30 cellular contexts compared by ENCODE assay signal in genomic region chr21:44989943-44990780, GRCh38. TPM values are rescaled to one million over a fixed set of nuclear protein-coding genes. Genes with fewer than 3 reads are reported as not detected.
DNase-seq lines count a peak whose midpoint lies in the region; ATAC-seq, FAIRE-seq and TF ChIP-seq lines count a peak whose summit lies in the region.
"Had no signal": no experiment of that assay in that cellular context is flagged by ENCODE, and none has a peak within 500 bp of the region (broad histone marks: within the 10 kb centered on the region; RNA-seq: fewer than 3 reads in every experiment).

No MANE protein-coding gene starts in this region.

- DNase-seq in SK-N-MC (ENCODE audit: low read depth, low spot score) (no peak), esophagus squamous epithelium (lab: John Stamatoyannopoulos, UW) (no peak), HepG2 (ENCODE audit: low spot score) (no peak), foreskin melanocyte (no peak)
- DNase-seq: activated CD4-positive, alpha-beta T cell treated with anti-CD3 and anti-CD28 coated beads for 1 hour; activated CD8-positive, alpha-beta memory T cell treated with anti-CD3 and anti-CD28 coated beads for 24 hours; activated T-cell treated with anti-CD3 and anti-CD28 coated beads, Interleukin-2, amount 50 U/mL, for 72 hours; body of pancreas; CD4-positive, alpha-beta memory T cell; colonic mucosa; DMS153; GF-D8; mesenchymal stem cell; natural killer cell; NCI-H1105 treated with DMSO at 0.1 percent for 48 hours; NCI-H2081; NCI-H446 treated with DMSO at 0.1 percent for 48 hours; NK-92 treated with Interleukin-12 subunit alpha and Interleukin-12 subunit beta, amount 100 ng/mL, for 24 hours; Peyer's patch; stimulated activated naive CD4-positive, alpha-beta T cell had no signal

- in situ Hi-C loops in HepG2 (cut with HindIII; ENCODE audit: extremely low pct_ligation_motif_present, low pct_unique_long_range_greater_than_20kb), result no loop called here

- H3K27ac ChIP-seq in SK-N-MC, result peak overlapping the region; percentile 60; the same call in 1 of the 2 replicates
- H3K27ac ChIP-seq in esophagus squamous epithelium, result peak overlapping the region in 3 of 4 donors; percentile 53 to 75 (median 58)
- H3K27ac ChIP-seq in HepG2 (ENCODE audit: extremely low read length, insufficient read depth, low read length), result no peak overlapping the region
- peak overlapping the region; percentile 84 for H3K27ac ChIP-seq in stomach smooth muscle (ENCODE audit: low read length)
- H3K27ac ChIP-seq: body of pancreas, colonic mucosa, pancreas, tibial nerve had no signal

- no peak for TF ChIP-seq RAD21 in HepG2 (CRISPR knock-in tag; IDR thresholded peaks at IDR 0.05)

- H4K20me1 ChIP-seq in HepG2 (ENCODE audit: insufficient read depth, low read length), result no peaks in the 10 kb centered on the region

- POLR2A ChIA-PET in HepG2 (lab: Yijun Ruan, JAX), result interaction anchor here (1.2 to 2.3 kb wide), 3 partner anchors 8 to 23 kb away, joined by 3 to 10 read pairs (median 4); no protein-coding TSS in a partner anchor

- 71 to 86% methylated on average over 12 to 37 of the region's 53 CpGs for WGBS in esophagus squamous epithelium, 2 donors
- WGBS in HepG2 (ENCODE audit: low lambda C conversion rate), result 70% methylated on average over 37 of the region's 53 CpGs

- no peak overlapping the region for H3K9ac ChIP-seq in SK-N-MC (ENCODE audit: insufficient read length)
- no peak overlapping the region for H3K9ac ChIP-seq in HepG2 (ENCODE audit: insufficient read depth, low read depth, low read length)
- H3K9ac ChIP-seq in stomach smooth muscle (ENCODE audit: low read length in 2 of 2), result peak overlapping the region in 1 of 2 donors; percentile 53

- no peak for FAIRE-seq in HepG2 (lab: Jason Lieb, UNC)
- FAIRE-seq: endometrium, GM19239, pancreas had no signal

- no peaks in the 10 kb centered on the region for H3K79me2 ChIP-seq in HepG2 (ENCODE audit: insufficient read depth, low read length)

- CTCF ChIA-PET in HepG2 (lab: Yijun Ruan, JAX; ENCODE audit: low intra/inter-chr PET ratio, low total read pairs), result no interaction called here

- H3K27me3 ChIP-seq in esophagus squamous epithelium (peaks cover 0 to 4% (median 0%) of the 10 kb centered on the region in 4 donors), HepG2 (ENCODE audit: control insufficient read depth in 1 of 2, insufficient read depth in 2 of 2, low read length in 2 of 2) (peaks cover 14 to 77% of the 10 kb centered on the region in 2 experiments), stomach smooth muscle (ENCODE audit: control insufficient read depth in 1 of 2, insufficient read depth in 2 of 2, low read length in 2 of 2) (no peaks in the 10 kb centered on the region)
- H3K27me3 ChIP-seq: body of pancreas, colonic mucosa, pancreas, Peyer's patch, tibial nerve had no signal

- TF ChIP-seq CTCF in esophagus squamous epithelium (IDR thresholded peaks at IDR 0.05), result no peak
- TF ChIP-seq CTCF in HepG2 (CRISPR knock-in tag; IDR thresholded peaks at IDR 0.05), result no peak

- H3K4me1 ChIP-seq in esophagus squamous epithelium, result peaks cover 6 to 46% (median 21%) of the 10 kb centered on the region in 3 donors
- peaks cover 70% of the 10 kb centered on the region for H3K4me1 ChIP-seq in HepG2 (ENCODE audit: insufficient read depth, low read length)
- H3K4me1 ChIP-seq in stomach smooth muscle (ENCODE audit: control insufficient read depth, insufficient read depth, low read length), result peaks cover 93% of the 10 kb centered on the region
- H3K4me1 ChIP-seq: body of pancreas, colonic mucosa, pancreas had no signal

- ATAC-seq in HepG2 (no peak), GM21619 (IDR thresholded peaks at IDR 0.05; ENCODE audit: unreplicated experiment) (no peak), HG02970 (IDR thresholded peaks at IDR 0.05; ENCODE audit: low FRiP score, unreplicated experiment) (no peak), GM19397 (IDR thresholded peaks at IDR 0.05; ENCODE audit: unreplicated experiment) (no peak)
- ATAC-seq: activated naive CD4-positive, alpha-beta T cell treated with anti-CD3 and anti-CD28 coated beads, Interleukin-2, amount 50 U/mL, for 72 hours; activated T-cell treated with anti-CD3 and anti-CD28 coated beads, Interleukin-2, amount 50 U/mL, for 72 hours; body of pancreas; GM23338; natural killer cell; pancreas had no signal

- no peak for TF ChIP-seq EP300 in HepG2 (IDR thresholded peaks at IDR 0.05; ENCODE audit: low read depth in 2 of 2, low read length in 2 of 2)
- TF ChIP-seq EP300 in HepG2 (CRISPR knock-in tag; IDR thresholded peaks at IDR 0.05; ENCODE audit: borderline replicate concordance), result no peak

- H3K4me2 ChIP-seq in HepG2 (ENCODE audit: low read depth, low read length), result no peak overlapping the region; the same call in 1 of the 2 replicates
- H3K4me2 ChIP-seq: GM23338 had no signal

- H3K4me3 ChIP-seq in SK-N-MC, result no peak overlapping the region
- no peak overlapping the region for H3K4me3 ChIP-seq in esophagus squamous epithelium
- H3K4me3 ChIP-seq in HepG2 (replicated peaks in 1 of 3; ENCODE audit: insufficient read depth in 1 of 3, low read depth in 2 of 3, low read length in 3 of 3), result no peak overlapping the region
- H3K4me3 ChIP-seq in stomach smooth muscle (ENCODE audit: low read length in 2 of 2), result peak overlapping the region; percentile 22 to 32
- H3K4me3 ChIP-seq: body of pancreas, colonic mucosa, GM23338, pancreas, Peyer's patch, tibial nerve had no signal

- TF ChIP-seq POLR2A in esophagus squamous epithelium (IDR thresholded peaks at IDR 0.05), result no peak
- no peak for TF ChIP-seq POLR2A in HepG2 (IDR thresholded peaks at IDR 0.05; ENCODE audit: insufficient read depth in 1 of 2, low read depth in 2 of 2, low read length in 2 of 2)

- intact Hi-C loops in esophagus squamous epithelium (cut with DNase I), result no loop called here
- intact Hi-C loops in HepG2 (cut with micrococcal nuclease; ENCODE audit: unreplicated experiment), result no loop called here

- H3K36me3 ChIP-seq in SK-N-MC (ENCODE audit: insufficient read depth, low read length), result no peaks in the 10 kb centered on the region
- no peaks in the 10 kb centered on the region for H3K36me3 ChIP-seq in esophagus squamous epithelium
- H3K36me3 ChIP-seq in HepG2 (replicated peaks in 1 of 2; ENCODE audit: control insufficient read depth in 1 of 2, insufficient read depth in 2 of 2, low read length in 2 of 2), result no peaks in the 10 kb centered on the region
- no peaks in the 10 kb centered on the region for H3K36me3 ChIP-seq in stomach smooth muscle (ENCODE audit: control insufficient read depth in 2 of 2, insufficient read depth in 2 of 2, low read length in 2 of 2)
- H3K36me3 ChIP-seq: colonic mucosa, pancreas, Peyer's patch, tibial nerve had no signal

- no peaks in the 10 kb centered on the region for H3K9me3 ChIP-seq in SK-N-MC (ENCODE audit: low read depth, low read length)
- no peaks in the 10 kb centered on the region for H3K9me3 ChIP-seq in esophagus squamous epithelium
- H3K9me3 ChIP-seq in HepG2 (ENCODE audit: low read length), result no peaks in the 10 kb centered on the region
- H3K9me3 ChIP-seq in stomach smooth muscle (ENCODE audit: control insufficient read depth in 2 of 2, low read length in 2 of 2), result no peaks in the 10 kb centered on the region
- H3K9me3 ChIP-seq: body of pancreas, colonic mucosa, pancreas, Peyer's patch, tibial nerve had no signal

- no peak overlapping the region for H2AFZ ChIP-seq in HepG2 (ENCODE audit: low read length)
- H2AFZ ChIP-seq: GM23338 had no signal

- BruUV-seq in HepG2 (replicated peaks; lab: Mats Ljungman, UMichigan), result no TSS peak

RNA-seq across cellular contexts. Expression of gene SLX9, which starts 50.3 kb away (rescaled TPM):
- total RNA-seq in esophagus squamous epithelium (10 to 100 TPM; 10.2 to 16.1 (median 11.1) TPM), HepG2 (2016; rRNA removed; fragmentation: Illumina TruSeq; extraction: Trizol) (47.1 and 51.5 TPM in 2 replicates)
- 43.4 and 50.9 TPM in 2 replicates for total RNA-seq in HepG2 (2016; cell fraction: cytosol; rRNA removed; fragmentation: Illumina TruSeq; extraction: Trizol; ENCODE audit: low read depth)
- 51.9 and 55.4 TPM in 2 replicates for total RNA-seq in HepG2 (2016; cell fraction: insoluble cytoplasmic fraction; rRNA removed; fragmentation: Illumina TruSeq; extraction: Trizol)
- total RNA-seq in HepG2 (2016; cell fraction: membrane; rRNA removed; fragmentation: Illumina TruSeq; extraction: Trizol), result 31.2 and 37.8 TPM in 2 replicates
- 17.3 and 20.5 TPM in 2 replicates for total RNA-seq in HepG2 (2016; cell fraction: nucleus; rRNA removed; fragmentation: Illumina TruSeq; extraction: Trizol)
- polyA plus RNA-seq in HepG2 (2011; rRNA removed), result 21.0 and 22.6 TPM in 2 replicates
- 32.4 and 47.0 TPM in 2 replicates for polyA plus RNA-seq in HepG2 (2011; cell fraction: cytosol; rRNA removed)
- 22.9 and 26.2 TPM in 2 replicates for polyA plus RNA-seq in HepG2 (2011; cell fraction: nucleus; rRNA removed)
- 22.9 TPM in 2 replicates for polyA plus RNA-seq in HepG2 (2012)
- polyA plus RNA-seq in HepG2 (2016; cell fraction: cytosol; fragmentation: Illumina TruSeq; extraction: Trizol; ENCODE audit: low read depth), result 43.3 and 45.1 TPM in 2 replicates
- 53.9 and 57.5 TPM in 2 replicates for polyA plus RNA-seq in HepG2 (2016; cell fraction: insoluble cytoplasmic fraction; fragmentation: Illumina TruSeq; extraction: Trizol; ENCODE audit: low read depth)
- polyA plus RNA-seq in HepG2 (2016; cell fraction: membrane; fragmentation: Illumina TruSeq; extraction: Trizol; ENCODE audit: low read depth), result 27.6 and 29.8 TPM in 2 replicates
- 35.4 and 41.4 TPM in 2 replicates for polyA plus RNA-seq in HepG2 (2016; cell fraction: nucleus; fragmentation: Illumina TruSeq; extraction: Trizol; ENCODE audit: insufficient read depth, low read depth)
- polyA minus RNA-seq in HepG2 (2011; rRNA and poly(A)+ RNA removed; ENCODE audit: low replicate concordance), result 14.1 and 17.2 TPM in 2 replicates
- polyA minus RNA-seq in HepG2 (2011; cell fraction: cytosol; rRNA and poly(A)+ RNA removed), result 15.8 and 22.1 TPM in 2 replicates
- 5.8 and 8.6 TPM in 2 replicates for polyA minus RNA-seq in HepG2 (2011; cell fraction: nucleus; rRNA and poly(A)+ RNA removed)

Comparison
In these comparisons a context has a peak if more than half of its experiments do, and no peak if none do; other contexts are left out.
1. H3K4me3 ChIP-seq: peak in stomach smooth muscle (2 of 2); none in SK-N-MC (single experiment), esophagus squamous epithelium (0 of 4) and HepG2 (0 of 3).